Comparison of ENCODE assay signal across 8 cellular contexts in genomic region chr14:73753043-73753886, GRCh38. TPM values are rescaled to one million over a fixed set of nuclear protein-coding genes. Genes with fewer than 3 reads are reported as not detected.
DNase-seq lines count a peak whose midpoint lies in the region; ATAC-seq and TF ChIP-seq lines count a peak whose summit lies in the region.

No MANE protein-coding gene starts in this region.

- no peak for ATAC-seq in GM21367 (IDR thresholded peaks at IDR 0.05; ENCODE audit: unreplicated experiment)

- DNase-seq in AML-193 (lab: John Stamatoyannopoulos, UW) (peak; percentile 60 to 71), adrenal gland (peak in 4 of 7 donors; percentile 31 to 81 (median 56)), superior temporal gyrus (ENCODE audit: extremely low spot score) (peak; percentile 42), RKO (ENCODE audit: low spot score) (no peak), GM13977 (ENCODE audit: low spot score) (no peak)

- 52 to 69% (median 61%) methylated on average over 6 to 9 of the region's 9 CpGs for WGBS in adrenal gland, 4 donors

- TF ChIP-seq POLR2A in adrenal gland (IDR thresholded peaks at IDR 0.05) = no peak

- H3K27ac ChIP-seq in KOPT-K1 (ENCODE audit: low read depth, low read length, poor library complexity, severe bottlenecking) (peak overlapping the region; percentile 87), adrenal gland (peak overlapping the region; percentile 45 to 99 (median 81)), layer of hippocampus (ENCODE audit: low read depth, low read length) (peak overlapping the region; percentile 82)

- no peaks in the 10 kb centered on the region for H3K9me3 ChIP-seq in KOPT-K1 (ENCODE audit: insufficient read depth, low read length, poor library complexity, severe bottlenecking)
- no peaks in the 10 kb centered on the region for H3K9me3 ChIP-seq in adrenal gland (replicated peaks in 1 of 3)

- TF ChIP-seq CTCF in adrenal gland (IDR thresholded peaks at IDR 0.05) = no peak
- TF ChIP-seq CTCF in GM13977 (IDR thresholded peaks at IDR 0.05; ENCODE audit: extremely low read depth, insufficient read depth, missing control alignments) = no peak

- peaks cover 70 to 100% of the 10 kb centered on the region in 2 donors for H3K4me1 ChIP-seq in adrenal gland (replicated peaks in 1 of 2)

- intact Hi-C loops in adrenal gland (cut with DNase I) = no loop called here

- in situ Hi-C loops in GM13977 (cut with MboI; ENCODE audit: low pct_unique_long_range_greater_than_20kb, low sequenced_read_pairs, unreplicated experiment) = no loop called here

- H3K36me3 ChIP-seq in KOPT-K1 (ENCODE audit: insufficient read depth, low read length) = no peaks in the 10 kb centered on the region
- no peaks in the 10 kb centered on the region for H3K36me3 ChIP-seq in adrenal gland (replicated peaks in 1 of 2)

- H3K27me3 ChIP-seq in adrenal gland = no peaks in the 10 kb centered on the region
- no peaks in the 10 kb centered on the region for H3K27me3 ChIP-seq in layer of hippocampus (ENCODE audit: control insufficient read depth, insufficient read depth, low read length)

- H3K4me3 ChIP-seq in adrenal gland = no peak overlapping the region

RNA-seq across cellular contexts. Expression of gene PNMA1, which starts 39.1 kb away (rescaled TPM):
- total RNA-seq in adrenal gland = 10 to 100 TPM; 23.1 to 74.6 (median 43.2) TPM
- 10 to 100 TPM; 14.4 to 52.5 (median 16.7) TPM for polyA plus RNA-seq in adrenal gland

Comparison
In these comparisons a context has a peak if more than half of its experiments do, and no peak if none do; other contexts are left out.
1. DNase-seq: peak in AML-193 (2 of 2), adrenal gland (4 of 7) and superior temporal gyrus (single experiment); none in RKO (single experiment) and GM13977 (single experiment).
2. Peak in every context shown above with its lines, with median percentiles within 50 percentile points of each other: H3K27ac ChIP-seq.